In the genomic region with DNA sequence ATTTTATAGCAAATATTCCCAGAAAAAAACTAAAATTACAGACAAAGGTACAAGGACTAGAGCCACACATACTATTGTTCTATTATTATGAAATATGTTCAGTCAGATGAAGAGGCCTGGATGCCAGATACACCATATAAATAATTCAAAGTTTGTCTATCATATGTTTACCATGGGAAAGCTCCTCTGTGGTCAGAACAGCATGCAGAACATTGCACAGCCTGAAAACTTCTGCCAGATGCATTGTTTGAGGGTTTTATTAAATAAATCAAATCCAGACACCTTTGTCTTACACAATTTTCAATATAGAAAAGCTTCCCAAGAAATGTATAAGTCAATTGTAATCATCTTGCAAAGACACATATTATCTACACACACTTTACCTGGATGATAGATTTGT, we compare ENCODE assay signal across 26 cellular contexts. TPM values are rescaled to one million over a fixed set of nuclear protein-coding genes. Genes with fewer than 3 reads are reported as not detected.
"Had no signal": no experiment of that assay in that cellular context is flagged by ENCODE, and none has a peak within 500 bp of the region (broad histone marks: within the 10 kb centered on the region; RNA-seq: fewer than 3 reads in every experiment).

No MANE protein-coding gene starts in this region.

- H3K36me3 Mint-ChIP-seq: activated naive CD4-positive, alpha-beta T cell treated with anti-CD3 and anti-CD28 coated beads, Interleukin-2, amount 50 U/mL, for 72 hours had no signal

- H3K4me3 Mint-ChIP-seq: activated CD4-positive, alpha-beta T cell treated with anti-CD3 and anti-CD28 coated beads, Interleukin-2, amount 10 ng/mL, durations not matched to agents 24 days and 14 days; activated CD8-positive, alpha-beta T cell treated with anti-CD3 and anti-CD28 coated beads for 36 hours; activated T-cell treated with anti-CD3 and anti-CD28 coated beads, Interleukin-2, amount 50 U/mL, for 24 hours; T-helper 1 cell treated with Interleukin-12 subunit alpha and Interleukin-12 subunit beta and Interleukin-4 antibody, amounts not matched to agents 30 μg/mL and 1 μg/mL, for 36 hours; T-helper 2 cell treated with Interferon-gamma antibody and Interleukin-4, amounts not matched to agents 5 μg/mL and 100 μg/mL, for 36 hours had no signal

- H3K4me1 Mint-ChIP-seq: activated CD4-positive, alpha-beta T cell treated with anti-CD3 and anti-CD28 coated beads, Interleukin-2, amount 10 ng/mL, durations not matched to agents 24 days and 14 days had no signal

- H2AFZ ChIP-seq: PC-9 had no signal

- DNase-seq: activated CD4-positive, alpha-beta T cell treated with anti-CD3 and anti-CD28 coated beads, Interleukin-2, amount 10 ng/mL, durations not matched to agents 24 days and 14 days; activated CD4-positive, alpha-beta T cell treated with anti-CD3 and anti-CD28 coated beads, Interleukin-2, amount 50 U/mL, for 4 hours; activated CD8-positive, alpha-beta T cell treated with anti-CD3 and anti-CD28 coated beads for 36 hours; activated gamma-delta T cell; activated naive CD4-positive, alpha-beta T cell treated with Interleukin-2 at 50 U/mL for 16 hours; activated T-cell treated with anti-CD3 and anti-CD28 coated beads, Interleukin-2, amount 50 U/mL, for 24 hours; amniotic stem cell; aorta; MM.1S; MV-4-11; NCI-H1092; NCI-H1436 treated with DMSO at 0.1 percent for 48 hours; NCI-H1694 treated with DMSO at 0.1 percent for 48 hours; NCI-H2029; NCI-H345; NCI-H524 treated with DMSO at 0.1 percent for 48 hours; PC-9; Right ventricle myocardium superior had no signal

- FAIRE-seq: RCC 7860, TTC549 had no signal

- H3K9me3 Mint-ChIP-seq: activated CD4-positive, alpha-beta T cell treated with anti-CD3 and anti-CD28 coated beads, Interleukin-2, amount 10 ng/mL, durations not matched to agents 24 days and 14 days; activated CD8-positive, alpha-beta T cell treated with anti-CD3 and anti-CD28 coated beads for 36 hours; activated T-helper 2 cell treated with anti-CD3 and anti-CD28 coated beads, Interferon-gamma antibody, Interleukin-2, Interleukin-4, amounts not matched to agents 10 μg/mL and 5 μg/mL and 100 μg/mL, durations not matched to agents 14 hours and 24 hours and 36 hours; T-helper 1 cell treated with Interleukin-12 subunit alpha and Interleukin-12 subunit beta and Interleukin-4 antibody, amounts not matched to agents 30 μg/mL and 1 μg/mL, for 36 hours; T-helper 2 cell treated with Interferon-gamma antibody and Interleukin-4, amounts not matched to agents 5 μg/mL and 100 μg/mL, for 36 hours had no signal

- H3K4me3 ChIP-seq: PC-9 had no signal

- H3K27ac ChIP-seq: KMS-11, PC-9 had no signal

- H3K9ac ChIP-seq: KMS-11 had no signal

- H3K27ac Mint-ChIP-seq: activated CD4-positive, alpha-beta T cell treated with anti-CD3 and anti-CD28 coated beads, Interleukin-2, amount 10 ng/mL, durations not matched to agents 24 days and 14 days; activated CD8-positive, alpha-beta T cell treated with anti-CD3 and anti-CD28 coated beads for 36 hours; activated naive CD4-positive, alpha-beta T cell treated with anti-CD3 and anti-CD28 coated beads, Interleukin-2, amount 50 U/mL, for 72 hours; activated T-cell treated with anti-CD3 and anti-CD28 coated beads, Interleukin-2, amount 50 U/mL, for 24 hours; activated T-helper 2 cell treated with anti-CD3 and anti-CD28 coated beads, Interferon-gamma antibody, Interleukin-2, Interleukin-4, amounts not matched to agents 10 μg/mL and 5 μg/mL and 100 μg/mL, durations not matched to agents 14 hours and 24 hours and 36 hours; T-helper 1 cell treated with Interleukin-12 subunit alpha and Interleukin-12 subunit beta and Interleukin-4 antibody, amounts not matched to agents 30 μg/mL and 1 μg/mL, for 36 hours; T-helper 2 cell treated with Interferon-gamma antibody and Interleukin-4, amounts not matched to agents 5 μg/mL and 100 μg/mL, for 36 hours had no signal

- H3K27me3 Mint-ChIP-seq: activated CD4-positive, alpha-beta T cell treated with anti-CD3 and anti-CD28 coated beads, Interleukin-2, amount 10 ng/mL, durations not matched to agents 24 days and 14 days; activated CD8-positive, alpha-beta T cell treated with anti-CD3 and anti-CD28 coated beads for 36 hours; activated T-cell treated with anti-CD3 and anti-CD28 coated beads, Interleukin-2, amount 50 U/mL, for 24 hours had no signal

- H3K4me2 ChIP-seq: KMS-11, PC-9 had no signal

- ATAC-seq: activated CD8-positive, alpha-beta T cell treated with anti-CD3 and anti-CD28 coated beads for 36 hours; activated naive CD4-positive, alpha-beta T cell treated with anti-CD3 and anti-CD28 coated beads, Interleukin-2, amount 50 U/mL, for 72 hours had no signal

RNA-seq across cellular contexts. Expression of a gene that starts 35.0 kb away (rescaled TPM):
- total RNA-seq: activated CD4-positive, alpha-beta T cell treated with anti-CD3 and anti-CD28 coated beads, Interleukin-2, amount 10 ng/mL, durations not matched to agents 24 days and 14 days; activated CD8-positive, alpha-beta T cell treated with anti-CD3 and anti-CD28 coated beads for 36 hours; activated naive CD4-positive, alpha-beta T cell treated with anti-CD3 and anti-CD28 coated beads, Interleukin-2, amount 50 U/mL, for 72 hours; activated T-helper 2 cell treated with anti-CD3 and anti-CD28 coated beads, Interferon-gamma antibody, Interleukin-2, Interleukin-4, amounts not matched to agents 10 μg/mL and 5 μg/mL and 100 μg/mL, durations not matched to agents 14 hours and 24 hours and 36 hours; NCI-H460; PC-9 had no signal
